Comparison of ENCODE assay signal across 8 cellular contexts in genomic region chr5:78647838-78648358, GRCh38. TPM values are rescaled to one million over a fixed set of nuclear protein-coding genes. Genes with fewer than 3 reads are reported as not detected.
DNase-seq lines count a peak whose midpoint lies in the region; ATAC-seq, FAIRE-seq and TF ChIP-seq lines count a peak whose summit lies in the region.

No MANE protein-coding gene starts in this region.

- H3K36me3 ChIP-seq in K562 (ENCODE audit: control insufficient read depth, insufficient read depth, low read length), result no peaks in the 10 kb centered on the region

- no peaks in the 10 kb centered on the region for H3K9me3 ChIP-seq in K562 (replicated peaks; ENCODE audit: control insufficient read depth, insufficient read depth, low read depth, low read length)

- peaks cover 58% of the 10 kb centered on the region for H3K27me3 Mint-ChIP-seq in T-helper 2 cell treated with Interferon-gamma antibody and Interleukin-4, amounts not matched to agents 5 μg/mL and 100 μg/mL, for 36 hours (ENCODE audit: low read depth)
- H3K27me3 Mint-ChIP-seq in HFFc6 (ENCODE audit: insufficient read depth) (peaks cover 3% of the 10 kb centered on the region; the same call in 1 of the 2 replicates), immature natural killer cell (ENCODE audit: low read depth in 3 of 3) (peaks cover 0 to 29% (median 27%) of the 10 kb centered on the region in 3 donors)

- H3K27me3 ChIP-seq in K562 (ENCODE audit: control insufficient read depth in 2 of 2, insufficient read depth in 2 of 2, low read length in 2 of 2), result no peaks in the 10 kb centered on the region; a peak in 1 of 5 replicates

- intact Hi-C loops in K562 (cut with micrococcal nuclease), result no loop called here

- CTCF ChIA-PET in K562 (lab: Yijun Ruan, JAX; ENCODE audit: low intra/inter-chr PET ratio), result no interaction called here

- peak overlapping the region; percentile 95; the same call in 1 of the 2 replicates for H2AFZ ChIP-seq in K562 (ENCODE audit: low read depth, low read length)

- no peak for TF ChIP-seq EP300 in K562 (IDR thresholded peaks at IDR 0.05; ENCODE audit: low read length)

- H3K9me3 Mint-ChIP-seq in T-helper 2 cell treated with Interferon-gamma antibody and Interleukin-4, amounts not matched to agents 5 μg/mL and 100 μg/mL, for 36 hours, result no peaks in the 10 kb centered on the region
- H3K9me3 Mint-ChIP-seq in HFFc6 (no peaks in the 10 kb centered on the region), immature natural killer cell (peaks cover 0 to 4% (median 0%) of the 10 kb centered on the region in 6 donors)

- peak overlapping the region; percentile 78 for H3K4me3 Mint-ChIP-seq in T-helper 2 cell treated with Interferon-gamma antibody and Interleukin-4, amounts not matched to agents 5 μg/mL and 100 μg/mL, for 36 hours
- peak overlapping the region; percentile 95 for H3K4me3 Mint-ChIP-seq in HFFc6
- H3K4me3 Mint-ChIP-seq in immature natural killer cell, result peak overlapping the region; percentile 65 to 86 (median 84)

- H3K36me3 Mint-ChIP-seq in T-helper 2 cell treated with Interferon-gamma antibody and Interleukin-4, amounts not matched to agents 5 μg/mL and 100 μg/mL, for 36 hours (ENCODE audit: low read depth), result peaks cover 2% of the 10 kb centered on the region
- H3K36me3 Mint-ChIP-seq in HFFc6 (ENCODE audit: low read depth), result peaks cover 14% of the 10 kb centered on the region
- H3K36me3 Mint-ChIP-seq in immature natural killer cell, result no peaks in the 10 kb centered on the region

- peaks cover 9 to 19% of the 10 kb centered on the region in 2 experiments; a peak in 4 of 5 replicates for H3K4me1 ChIP-seq in K562 (replicated peaks in 1 of 2; ENCODE audit: control insufficient read depth in 2 of 2, insufficient read depth in 2 of 2, low read length in 2 of 2)

- TF ChIP-seq RAD21 in K562 (CRISPR knock-in tag; conservative IDR thresholded peaks at IDR 0.05 in 1 of 2, IDR thresholded peaks at IDR 0.05 in 1 of 2), result peak in 1 of 2 experiments; percentile 5; a peak in 1 of 4 replicates

- BruUV-seq in K562 (replicated peaks; lab: Mats Ljungman, UMichigan), result no TSS peak

- peak; percentile 52 for ATAC-seq in K562

- no peak for FAIRE-seq in K562 (lab: Jason Lieb, UNC)

- H3K79me2 ChIP-seq in K562 (ENCODE audit: control insufficient read depth, insufficient read depth, low read length), result no peaks in the 10 kb centered on the region

- WGBS in K562 (ENCODE audit: insufficient coverage, low coverage, missing lambda C conversion rate), result 3% methylated on average over 41 of the region's 47 CpGs

- TF ChIP-seq CTCF in HFFc6 (IDR thresholded peaks at IDR 0.05) (peak; percentile 28; the same call in 1 of the 2 replicates), K562 (IDR thresholded peaks at IDR 0.05 in 2 of 3, conservative IDR thresholded peaks at IDR 0.05 in 1 of 3; ENCODE audit: insufficient read depth in 2 of 3, low read depth in 1 of 3, low read length in 3 of 3) (no peak; a peak in 1 of 6 replicates)

- POLR2A ChIA-PET in K562 (lab: Yijun Ruan, JAX), result interaction anchor here (0.5 to 2.4 kb wide), 6 partner anchors 11 to 163 kb away, joined by 3 to 11 read pairs (median 3); no protein-coding TSS in a partner anchor

- peak overlapping the region; percentile 66 for H3K4me3 ChIP-seq in K562
- H3K4me3 ChIP-seq in skeletal muscle cell (ENCODE audit: low read depth, low read length), result peak overlapping the region; percentile 77

- H3K27ac Mint-ChIP-seq in T-helper 2 cell treated with Interferon-gamma antibody and Interleukin-4, amounts not matched to agents 5 μg/mL and 100 μg/mL, for 36 hours, result no peak overlapping the region
- H3K27ac Mint-ChIP-seq in HFFc6 (peak overlapping the region; percentile 87), immature natural killer cell (peak overlapping the region in 1 of 6 donors; percentile 23)

- TF ChIP-seq POLR2A in K562 (conservative IDR thresholded peaks at IDR 0.05), result no peak

- H3K27ac ChIP-seq in K562 (ENCODE audit: extremely low read depth, low read depth, low read length), result no peak overlapping the region; the same call in 2 of the 3 replicates

- H3K4me1 Mint-ChIP-seq in T-helper 2 cell treated with Interferon-gamma antibody and Interleukin-4, amounts not matched to agents 5 μg/mL and 100 μg/mL, for 36 hours (ENCODE audit: low read depth), result peaks cover 6% of the 10 kb centered on the region
- peaks cover 48% of the 10 kb centered on the region for H3K4me1 Mint-ChIP-seq in HFFc6 (ENCODE audit: low read depth)
- H3K4me1 Mint-ChIP-seq in immature natural killer cell, result peaks cover 14 to 18% of the 10 kb centered on the region in 2 donors

- no peaks in the 10 kb centered on the region for H3K9me1 ChIP-seq in K562 (ENCODE audit: control insufficient read depth, insufficient read depth, low read length)

- peak overlapping the region; percentile 76 for H3K4me2 ChIP-seq in K562 (ENCODE audit: insufficient read depth, low read length)

- peak overlapping the region; percentile 66 to 92; a peak in 3 of 4 replicates for H3K9ac ChIP-seq in K562 (ENCODE audit: insufficient read depth in 1 of 2, low read depth in 2 of 2, low read length in 2 of 2)

- no peaks in the 10 kb centered on the region for H4K20me1 ChIP-seq in K562 (replicated peaks; ENCODE audit: control insufficient read depth, insufficient read depth, low read length)

- DNase-seq in T-helper 2 cell treated with Interferon-gamma antibody and Interleukin-4, amounts not matched to agents 5 μg/mL and 100 μg/mL, for 36 hours (ENCODE audit: low spot score), result no peak
- DNase-seq in T-helper 2 cell, result no peak
- DNase-seq in HFFc6, result peak; percentile 30
- peak; percentile 22 for DNase-seq in NCI-H1694 (lab: John Stamatoyannopoulos, UW)
- no peak for DNase-seq in K562 (ENCODE audit: extremely low read depth in 1 of 4, low spot score in 3 of 4)
- DNase-seq in immature natural killer cell, result no peak
- no peak for DNase-seq in skeletal muscle cell (ENCODE audit: low read depth)
- DNase-seq in NK-92 treated with Interleukin-12 subunit alpha and Interleukin-12 subunit beta, amount 100 ng/mL, for 24 hours (lab: John Stamatoyannopoulos, UW), result no peak

- in situ Hi-C loops in K562 (cut with MboI), result no loop called here

TF ChIP-seq in K562, 482 proteins besides CTCF, POLR2A, EP300 and RAD21 (continues in another document):
- TF ChIP-seq MLX (CRISPR knock-in tag; conservative IDR thresholded peaks at IDR 0.05) (no peak), KDM1A (IDR thresholded peaks at IDR 0.05) (peak; percentile 24 to 64; a peak in 3 of 4 replicates), UBTF (IDR thresholded peaks at IDR 0.05; ENCODE audit: borderline replicate concordance in 1 of 2, low read depth in 2 of 2, low read length in 2 of 2) (peak in 1 of 2 experiments; percentile 80; a peak in 1 of 4 replicates), PRPF4 (IDR thresholded peaks at IDR 0.05; ENCODE audit: insufficient read depth, low read depth, low read length, poor library complexity, severe bottlenecking) (peak; percentile 17), L3MBTL2 (IDR thresholded peaks at IDR 0.05) (peak; percentile 85)

RNA-seq across cellular contexts. Expression of gene LHFPL2, which starts 0.7 kb away (rescaled TPM):
- 10 to 100 TPM; 14.4 to 18.9 (median 16.7) TPM for total RNA-seq in HFFc6 (2021; fragmentation: NEBNext Ultra II Directional; extraction: Animal tissue kit (Norgen Biotek cat#: 25700))
- 9.1 and 15.2 TPM in 2 replicates for total RNA-seq in K562 (2011; cell fraction: chromatin; rRNA removed; ENCODE audit: low replicate concordance)
- total RNA-seq in K562 (2011; cell fraction: nucleolus; rRNA removed), result 7.2 and 7.5 TPM in 2 replicates
- total RNA-seq in K562 (2011; cell fraction: nucleoplasm; rRNA removed), result 8.7 and 12.7 TPM in 2 replicates
- total RNA-seq in K562 (2014; rRNA removed) (4.1 and 5.2 TPM in 2 replicates), K562 (2014; rRNA removed; fragmentation: Illumina TruSeq; extraction: Trizol) (6.4 and 6.6 TPM in 2 replicates), K562 (2015; rRNA removed; fragmentation: Illumina TruSeq; extraction: Trizol) (5.1 and 5.2 TPM in 2 replicates), K562 (2021) (6.6 TPM in 2 replicates)
- polyA plus RNA-seq in K562 (2011; rRNA removed) (1.9 and 4.6 TPM in 2 replicates), K562 (2014; fragmentation: Illumina TruSeq; extraction: Trizol) (4.8 and 5.6 TPM in 2 replicates), K562 (2014; fragmentation: Nextera tagmentation; extraction: Ambion mirVana) (1 to 10 TPM; 1.0 to 1.6 TPM), K562 (2014; rRNA removed) (3.7 TPM in 2 replicates), immature natural killer cell (under 1 TPM in 2 of 3 donors, not detected in 1; 0.09 to 0.49 TPM)
- polyA plus RNA-seq in K562 (2011; cell fraction: cytosol; rRNA removed), result 1.6 and 3.6 TPM in 2 replicates
- polyA plus RNA-seq in K562 (2011; cell fraction: nucleus; rRNA removed), result 1.8 and 5.6 TPM in 2 replicates
- polyA plus RNA-seq in K562 (2012), result 3.7 and 6.0 TPM in 2 replicates
- 6.7 and 11.2 TPM in 2 replicates for polyA minus RNA-seq in K562 (2011; rRNA and poly(A)+ RNA removed)
- polyA minus RNA-seq in K562 (2011; cell fraction: cytosol; rRNA and poly(A)+ RNA removed), result 5.9 and 9.2 TPM in 2 replicates
- 6.6 and 7.4 TPM in 2 replicates for polyA minus RNA-seq in K562 (2011; cell fraction: nucleus; rRNA and poly(A)+ RNA removed)

Comparison
In these comparisons a context has a peak if more than half of its experiments do, and no peak if none do; other contexts are left out.
1. DNase-seq: peak in HFFc6 (single experiment) and NCI-H1694 (single experiment); none in T-helper 2 cell treated with Interferon-gamma antibody and Interleukin-4, amounts not matched to agents 5 μg/mL and 100 μg/mL, for 36 hours (single experiment), T-helper 2 cell (0 of 5), K562 (0 of 4), immature natural killer cell (0 of 3), skeletal muscle cell (single experiment) and NK-92 treated with Interleukin-12 subunit alpha and Interleukin-12 subunit beta, amount 100 ng/mL, for 24 hours (single experiment).
2. Peak in every context shown above with its lines, with median percentiles within 50 percentile points of each other: H3K4me3 Mint-ChIP-seq.